Comparison of ENCODE assay signal across 8 cellular contexts in genomic region chr14:94080606-94081385, GRCh38. TPM values are rescaled to one million over a fixed set of nuclear protein-coding genes. Genes with fewer than 3 reads are reported as not detected.
DNase-seq lines count a peak whose midpoint lies in the region; ATAC-seq and TF ChIP-seq lines count a peak whose summit lies in the region.

TSS of gene DDX24 (minus strand) at chr14:94081202. CDS start at chr14:94079742, 1,460 bp downstream.
TSS of gene IFI27L1 (plus strand) at chr14:94081310. CDS start at chr14:94096938, 15,628 bp downstream.

- H3K27me3 Mint-ChIP-seq in activated T-cell treated with anti-CD3 and anti-CD28 coated beads, Interleukin-2, amount 50 U/mL, for 24 hours: no peaks in the 10 kb centered on the region

- H3K9me2 ChIP-seq in PC-9 (ENCODE audit: insufficient read depth): no peaks in the 10 kb centered on the region

- H3K4me3 ChIP-seq in Jurkat, Clone E6-1 (ENCODE audit: low read length): peak within 1 kb of the TSS; percentile 91
- H3K4me3 ChIP-seq in PC-9: peak within 1 kb of the TSS; percentile 79
- H3K4me3 ChIP-seq in mucosa of stomach (ENCODE audit: low read length): peak within 1 kb of the TSS; percentile 81

- H3F3A ChIP-seq in PC-9 (ENCODE audit: insufficient read depth, low read depth): no peaks in the 10 kb centered on the region

- peaks cover 3% of the 10 kb centered on the region; the same call in 1 of the 2 replicates for H4K20me1 ChIP-seq in PC-9 (ENCODE audit: insufficient read depth)

- peak within 1 kb of the TSS; percentile 93 for H3K4me2 ChIP-seq in PC-9

- BruUV-seq in PC-9 (replicated peaks; lab: Mats Ljungman, UMichigan): no TSS peak

- peak; percentile 97 for TF ChIP-seq POLR2A in erythroblast (IDR thresholded peaks at IDR 0.05; ENCODE audit: low read length)

- CTCF ChIA-PET in PC-9 (lab: Charles Lee): interaction anchor here (0.6 kb wide), 1 partner anchor 56 kb away, joined by 3 read pairs; no protein-coding TSS in a partner anchor

- H3K9me3 ChIP-seq in PC-9 (ENCODE audit: insufficient read depth, low read depth) (no peaks in the 10 kb centered on the region), mucosa of stomach (ENCODE audit: control insufficient read depth, low read length) (no peaks in the 10 kb centered on the region)

- H3K27me3 ChIP-seq in PC-9 (ENCODE audit: insufficient read depth, low read depth): no peaks in the 10 kb centered on the region
- no peaks in the 10 kb centered on the region for H3K27me3 ChIP-seq in mucosa of stomach (ENCODE audit: control insufficient read depth, insufficient read depth, low read length)

- ATAC-seq in GM21619 (IDR thresholded peaks at IDR 0.05; ENCODE audit: unreplicated experiment): peak; percentile 98

- H3K27ac Mint-ChIP-seq in activated T-cell treated with anti-CD3 and anti-CD28 coated beads, Interleukin-2, amount 50 U/mL, for 24 hours: peak within 1 kb of the TSS; percentile 99

- peak; percentile 88 for DNase-seq in DMS153 (lab: John Stamatoyannopoulos, UW)
- peak; percentile 93 for DNase-seq in Jurkat, Clone E6-1 (ENCODE audit: low read depth, low spot score)
- DNase-seq in PC-9: peak; percentile 76 to 82
- peak; percentile 96 for DNase-seq in activated T-cell treated with anti-CD3 and anti-CD28 coated beads, Interleukin-2, amount 50 U/mL, for 24 hours
- DNase-seq in erythroblast (lab: John Stamatoyannopoulos, UW): peak; percentile 97 to 98
- DNase-seq in stimulated activated CD8-positive, alpha-beta memory T cell treated with anti-CD3 and anti-CD28 coated beads, Interleukin-7, amount 100 ng/mL, for 1 hour (ENCODE audit: low read depth in 2 of 2): peak; percentile 90 to 94

- POLR2A ChIA-PET in PC-9 (lab: Charles Lee; ENCODE audit: unreplicated experiment): interaction anchor here (0.7 kb wide), 1 partner anchor 1117 kb away, joined by 3 read pairs; no protein-coding TSS in a partner anchor

- peak within 1 kb of the TSS; percentile 47 for H3K27ac ChIP-seq in PC-9

- peaks cover 60% of the 10 kb centered on the region for H3K4me1 Mint-ChIP-seq in activated T-cell treated with anti-CD3 and anti-CD28 coated beads, Interleukin-2, amount 50 U/mL, for 24 hours (ENCODE audit: low read depth)

- peaks cover 51% of the 10 kb centered on the region for H3K79me2 ChIP-seq in PC-9 (ENCODE audit: low read depth)

- peak within 1 kb of the TSS; percentile 91 for H2AFZ ChIP-seq in PC-9

- H3K4me3 Mint-ChIP-seq in activated T-cell treated with anti-CD3 and anti-CD28 coated beads, Interleukin-2, amount 50 U/mL, for 24 hours: peak within 1 kb of the TSS; percentile 99

- peaks cover 58% of the 10 kb centered on the region for H3K36me3 Mint-ChIP-seq in activated T-cell treated with anti-CD3 and anti-CD28 coated beads, Interleukin-2, amount 50 U/mL, for 24 hours (ENCODE audit: low read depth)

- no peaks in the 10 kb centered on the region for H3K9me3 Mint-ChIP-seq in activated T-cell treated with anti-CD3 and anti-CD28 coated beads, Interleukin-2, amount 50 U/mL, for 24 hours

- no peak for TF ChIP-seq CTCF in PC-9 (conservative IDR thresholded peaks at IDR 0.05)

- H3K9ac ChIP-seq in mucosa of stomach (ENCODE audit: low read length): peak within 1 kb of the TSS; percentile 88

- H3K36me3 ChIP-seq in PC-9 (ENCODE audit: low read depth): peaks cover 15% of the 10 kb centered on the region
- peaks cover 5% of the 10 kb centered on the region for H3K36me3 ChIP-seq in mucosa of stomach (ENCODE audit: control insufficient read depth, insufficient read depth, low read length)

- H3K4me1 ChIP-seq in PC-9 (replicated peaks; ENCODE audit: insufficient read depth) (peaks cover 15% of the 10 kb centered on the region), mucosa of stomach (ENCODE audit: control insufficient read depth, insufficient read depth, low read length) (peaks cover 32% of the 10 kb centered on the region)

- intact Hi-C loops in PC-9 (cut with micrococcal nuclease; ENCODE audit: unreplicated experiment): no loop called here

RNA-seq across cellular contexts. Expression of gene DDX24, which starts in this region (rescaled TPM):
- 322 TPM for polyA plus RNA-seq in Jurkat, Clone E6-1 (2012; ENCODE audit: insufficient read depth, insufficient read length)
- total RNA-seq in PC-9 (2021): 25.6 and 40.4 TPM in 2 replicates

RNA-seq across cellular contexts. Expression of gene IFI27L1, which starts in this region (rescaled TPM):
- 118 TPM for polyA plus RNA-seq in Jurkat, Clone E6-1 (2012; ENCODE audit: insufficient read depth, insufficient read length)
- 9.7 and 13.2 TPM in 2 replicates for total RNA-seq in PC-9 (2021)

Comparison
In these comparisons a context has a peak if more than half of its experiments do, and no peak if none do; other contexts are left out.
1. Peak in every context shown above with its lines: DNase-seq, ATAC-seq, H3K4me3 ChIP-seq and H3K27ac ChIP-seq.